13 cellular contexts compared by ENCODE assay signal in genomic region chr1:16483639-16484500, GRCh38. TPM values are rescaled to one million over a fixed set of nuclear protein-coding genes. Genes with fewer than 3 reads are reported as not detected.
DNase-seq lines count a peak whose midpoint lies in the region; ATAC-seq, FAIRE-seq and TF ChIP-seq lines count a peak whose summit lies in the region.
"Not testable (repeated sequence)": the region's sequence is repeated elsewhere in the genome, so short reads cannot be mapped to it uniquely, and the experiment has no call there.
"Had no signal": no experiment of that assay in that cellular context is flagged by ENCODE, and none has a peak within 500 bp of the region (broad histone marks: within the 10 kb centered on the region; RNA-seq: fewer than 3 reads in every experiment).

No MANE protein-coding gene starts in this region.

- H3K27ac Mint-ChIP-seq in progenitor cell of endocrine pancreas, result peak overlapping the region; percentile 73

- not testable (repeated sequence) for H2AFZ ChIP-seq in K562 (ENCODE audit: low read depth, low read length); HepG2 (ENCODE audit: low read length)

- not testable (repeated sequence) for H3K4me1 Mint-ChIP-seq in progenitor cell of endocrine pancreas (ENCODE audit: low read depth)

- not testable (repeated sequence) for H3K9me3 ChIP-seq in Panc1 (ENCODE audit: control insufficient read depth, insufficient read depth, low read depth, low read length); K562 (replicated peaks; ENCODE audit: control insufficient read depth, insufficient read depth, low read depth, low read length); HepG2 (ENCODE audit: low read length); aorta (ENCODE audit: control insufficient read depth, low read length)

- peaks cover 17% of the 10 kb centered on the region for H3K36me3 Mint-ChIP-seq in progenitor cell of endocrine pancreas (ENCODE audit: insufficient read depth)

- not testable (repeated sequence) for H3K9me3 Mint-ChIP-seq in progenitor cell of endocrine pancreas (ENCODE audit: low read depth)

- FAIRE-seq in K562 (lab: Jason Lieb, UNC); HepG2 (lab: Jason Lieb, UNC): not testable (repeated sequence)

- POLR2A ChIA-PET in Panc1 (lab: Charles Lee); HepG2 (lab: Yijun Ruan, JAX): not testable (repeated sequence)
- POLR2A ChIA-PET in K562 (lab: Yijun Ruan, JAX), result interaction anchor here (0.6 to 1.3 kb wide), 5 partner anchors 13 to 475 kb away, joined by 3 to 6 read pairs (median 3); no protein-coding TSS in a partner anchor

- not testable (repeated sequence) for H3K79me2 ChIP-seq in K562 (ENCODE audit: control insufficient read depth, insufficient read depth, low read length); HepG2 (ENCODE audit: insufficient read depth, low read length)

- in situ Hi-C loops in Panc1 (cut with HindIII; ENCODE audit: low pct_unique_long_range_greater_than_20kb, low sequenced_read_pairs); K562 (cut with MboI); HepG2 (cut with HindIII; ENCODE audit: extremely low pct_ligation_motif_present, low pct_unique_long_range_greater_than_20kb): not testable (repeated sequence)

- H3K36me3 ChIP-seq in H7 (replicated peaks; ENCODE audit: control insufficient read depth, insufficient read depth, low read length), result peaks cover 13% of the 10 kb centered on the region
- H3K36me3 ChIP-seq in Panc1 (ENCODE audit: control insufficient read depth, insufficient read depth, low read length); K562 (ENCODE audit: control insufficient read depth, insufficient read depth, low read length); HepG2 (replicated peaks in 1 of 2; ENCODE audit: control insufficient read depth in 1 of 2, insufficient read depth in 2 of 2, low read length in 2 of 2); aorta (ENCODE audit: control insufficient read depth in 1 of 2, insufficient read depth in 2 of 2, low read length in 1 of 2): not testable (repeated sequence)

- CTCF ChIA-PET in Panc1 (lab: Charles Lee); K562 (lab: Yijun Ruan, JAX; ENCODE audit: low intra/inter-chr PET ratio); HepG2 (lab: Yijun Ruan, JAX; ENCODE audit: low intra/inter-chr PET ratio, low total read pairs): not testable (repeated sequence)

- H4K20me1 ChIP-seq in K562 (replicated peaks; ENCODE audit: control insufficient read depth, insufficient read depth, low read length); HepG2 (ENCODE audit: insufficient read depth, low read length): not testable (repeated sequence)

- DNase-seq in H7 (peak; percentile 53), aorta (peak in 1 of 2 donors; percentile 58)
- DNase-seq in Panc1 (ENCODE audit: low read depth, low spot score); K562 (ENCODE audit: extremely low read depth in 1 of 4, low spot score in 3 of 4); foreskin keratinocyte; HepG2 (ENCODE audit: low spot score); progenitor cell of endocrine pancreas (ENCODE audit: low spot score, unreplicated experiment): not testable (repeated sequence)
- peak; percentile 57 for DNase-seq in activated effector memory CD4-positive, alpha-beta T cell treated with anti-CD3 and anti-CD28 coated beads, Interleukin-2, amount 50 U/mL, for 16 hours

- 85% methylated on average over 22 of the region's 45 CpGs for WGBS in K562 (ENCODE audit: insufficient coverage, low coverage, missing lambda C conversion rate)
- 95% methylated on average over 42 of the region's 45 CpGs for whole genome bisulfite sequencing in HepG2 (ENCODE audit: low lambda C conversion rate)
- WGBS in aorta, 2 donors, result 85 to 86% methylated on average over 36 to 45 of the region's 45 CpGs

- H3K4me2 ChIP-seq in K562 (ENCODE audit: insufficient read depth, low read length); HepG2 (ENCODE audit: low read depth, low read length): not testable (repeated sequence)

- not testable (repeated sequence) for H3K4me3 Mint-ChIP-seq in progenitor cell of endocrine pancreas (ENCODE audit: low read depth)

- not testable (repeated sequence) for H3K4me3 ChIP-seq in H7 (ENCODE audit: insufficient read depth, low read depth, low read length); Panc1 (ENCODE audit: low read depth in 2 of 2, low read length in 2 of 2); K562; HepG2 (replicated peaks in 1 of 3; ENCODE audit: insufficient read depth in 1 of 3, low read depth in 2 of 3, low read length in 3 of 3); aorta (ENCODE audit: low read length in 2 of 2)

- TF ChIP-seq EP300 in K562 (IDR thresholded peaks at IDR 0.05; ENCODE audit: low read length); HepG2 (IDR thresholded peaks at IDR 0.05; ENCODE audit: low read depth in 2 of 2, low read length in 2 of 2); HepG2 (CRISPR knock-in tag; IDR thresholded peaks at IDR 0.05; ENCODE audit: borderline replicate concordance): not testable (repeated sequence)

- BruUV-seq in Panc1 (replicated peaks; lab: Mats Ljungman, UMichigan); K562 (replicated peaks; lab: Mats Ljungman, UMichigan); HepG2 (replicated peaks; lab: Mats Ljungman, UMichigan): not testable (repeated sequence)

- not testable (repeated sequence) for H3K27me3 Mint-ChIP-seq in progenitor cell of endocrine pancreas

- TF ChIP-seq RAD21 in K562 (CRISPR knock-in tag; conservative IDR thresholded peaks at IDR 0.05 in 1 of 2, IDR thresholded peaks at IDR 0.05 in 1 of 2); HepG2 (CRISPR knock-in tag; IDR thresholded peaks at IDR 0.05): not testable (repeated sequence)

- H3K27ac ChIP-seq in Panc1 (ENCODE audit: low read length); K562 (ENCODE audit: extremely low read depth, low read depth, low read length); foreskin keratinocyte; HepG2 (ENCODE audit: extremely low read length, insufficient read depth, low read length); aorta (ENCODE audit: low read depth in 1 of 2, low read length in 2 of 2): not testable (repeated sequence)

- not testable (repeated sequence) for TF ChIP-seq POLR2A in K562 (conservative IDR thresholded peaks at IDR 0.05); HepG2 (IDR thresholded peaks at IDR 0.05; ENCODE audit: insufficient read depth in 1 of 2, low read depth in 2 of 2, low read length in 2 of 2)

- not testable (repeated sequence) for H3K4me1 ChIP-seq in Panc1 (ENCODE audit: control insufficient read depth, insufficient read depth, low read length); foreskin keratinocyte; HepG2 (ENCODE audit: insufficient read depth, low read length); aorta (ENCODE audit: control insufficient read depth in 1 of 2, insufficient read depth in 2 of 2, low read length in 2 of 2)
- H3K4me1 ChIP-seq in K562 (replicated peaks in 1 of 2; ENCODE audit: control insufficient read depth in 2 of 2, insufficient read depth in 2 of 2, low read length in 2 of 2), result peaks cover 0 to 11% of the 10 kb centered on the region in 2 experiments; a peak in 2 of 5 replicates

- H3K27me3 ChIP-seq in H7 (ENCODE audit: control insufficient read depth, insufficient read depth, low read length); Panc1 (ENCODE audit: control insufficient read depth, insufficient read depth, low read length); K562 (ENCODE audit: control insufficient read depth in 2 of 2, insufficient read depth in 2 of 2, low read length in 2 of 2); foreskin keratinocyte; HepG2 (ENCODE audit: control insufficient read depth in 1 of 2, insufficient read depth in 2 of 2, low read length in 2 of 2); aorta (ENCODE audit: control insufficient read depth in 1 of 2, insufficient read depth in 2 of 2, low read length in 1 of 2): not testable (repeated sequence)

- TF ChIP-seq CTCF in Panc1 (IDR thresholded peaks at IDR 0.05); K562 (IDR thresholded peaks at IDR 0.05 in 2 of 3, conservative IDR thresholded peaks at IDR 0.05 in 1 of 3; ENCODE audit: insufficient read depth in 2 of 3, low read depth in 1 of 3, low read length in 3 of 3); foreskin keratinocyte (conservative IDR thresholded peaks at IDR 0.05); HepG2 (CRISPR knock-in tag; IDR thresholded peaks at IDR 0.05); progenitor cell of endocrine pancreas (IDR thresholded peaks at IDR 0.05; ENCODE audit: unreplicated experiment): not testable (repeated sequence)

- H3K9me1 ChIP-seq in K562 (ENCODE audit: control insufficient read depth, insufficient read depth, low read length), result not testable (repeated sequence)

- intact Hi-C loops in Panc1 (cut with micrococcal nuclease; ENCODE audit: unreplicated experiment); K562 (cut with micrococcal nuclease); HepG2 (cut with micrococcal nuclease; ENCODE audit: unreplicated experiment); aorta (cut with DNase I): not testable (repeated sequence)

- H3K9ac ChIP-seq in K562 (ENCODE audit: insufficient read depth in 1 of 2, low read depth in 2 of 2, low read length in 2 of 2); HepG2 (ENCODE audit: insufficient read depth, low read depth, low read length): not testable (repeated sequence)

- peak; percentile 60; the same call in 1 of the 2 replicates for ATAC-seq in Panc1
- ATAC-seq in K562, result peak; percentile 75
- peak; percentile 15 for ATAC-seq in foreskin keratinocyte
- peak; percentile 29; the same call in 2 of the 3 replicates for ATAC-seq in HepG2
- peak; percentile 8 for ATAC-seq in aorta (ENCODE audit: low FRiP score)

RNA-seq across cellular contexts. Expression of gene RNU1-1, which starts 30.2 kb away (rescaled TPM):
- total RNA-seq in H7 (2014; rRNA removed; shearing (Covaris generic)), result under 0.01 TPM in 2 replicates
- 1,290 TPM for total RNA-seq in Panc1 (2021; ENCODE audit: unreplicated experiment)
- polyA plus RNA-seq in Panc1 (2012; ENCODE audit: insufficient read length), result 2.5 TPM
- total RNA-seq in K562 (2011; cell fraction: chromatin; rRNA removed; ENCODE audit: low replicate concordance), result under 0.01 TPM in 2 replicates
- under 0.01 and 21,200 TPM in 2 replicates for total RNA-seq in K562 (2011; cell fraction: nucleolus; rRNA removed)
- total RNA-seq in K562 (2011; cell fraction: nucleoplasm; rRNA removed), result under 0.01 and 24,158 TPM in 2 replicates
- under 0.01 TPM in 2 replicates for total RNA-seq in K562 (2014; rRNA removed)
- 28,565 and 32,823 TPM in 2 replicates for total RNA-seq in K562 (2014; rRNA removed; fragmentation: Illumina TruSeq; extraction: Trizol)
- 20,456 and 27,045 TPM in 2 replicates for total RNA-seq in K562 (2015; rRNA removed; fragmentation: Illumina TruSeq; extraction: Trizol)
- 2,231 and 2,538 TPM in 2 replicates for total RNA-seq in K562 (2021)
- polyA plus RNA-seq in K562 (2011; rRNA removed), result 83.9 TPM in 1 of 2 replicates, not detected in the other
- polyA plus RNA-seq in K562 (2011; cell fraction: cytosol; rRNA removed), result under 0.01 TPM in 1 of 2 replicates, not detected in the other
- polyA plus RNA-seq in K562 (2011; cell fraction: nucleus; rRNA removed), result under 0.01 and 1,424 TPM in 2 replicates
- polyA plus RNA-seq in K562 (2012), result 25.1 TPM in 1 of 2 replicates, not detected in the other
- not detected in 2 replicates for polyA plus RNA-seq in K562 (2014; fragmentation: Illumina TruSeq; extraction: Trizol)
- polyA plus RNA-seq in K562 (2014; fragmentation: Nextera tagmentation; extraction: Ambion mirVana), result 1 to 10 TPM in 1 of 2 experiments, not detected in 1; 3.0 TPM
- polyA plus RNA-seq in K562 (2014; rRNA removed), result not detected in 2 replicates
- 10,756 and 20,531 TPM in 2 replicates for polyA minus RNA-seq in K562 (2011; rRNA and poly(A)+ RNA removed)
- polyA minus RNA-seq in K562 (2011; cell fraction: cytosol; rRNA and poly(A)+ RNA removed), result 58,964 and 66,171 TPM in 2 replicates
- polyA minus RNA-seq in K562 (2011; cell fraction: nucleus; rRNA and poly(A)+ RNA removed), result 66,769 and 85,880 TPM in 2 replicates
- total RNA-seq in foreskin keratinocyte, result 2,556 and 4,441 TPM in 2 replicates
- polyA plus RNA-seq in foreskin keratinocyte, result not detected in 2 replicates
- total RNA-seq in HepG2 (2016; rRNA removed; fragmentation: Illumina TruSeq; extraction: Trizol), result 859 and 11,018 TPM in 2 replicates
- total RNA-seq in HepG2 (2016; cell fraction: cytosol; rRNA removed; fragmentation: Illumina TruSeq; extraction: Trizol; ENCODE audit: low read depth), result 16,281 and 17,236 TPM in 2 replicates
- 1,309 and 10,613 TPM in 2 replicates for total RNA-seq in HepG2 (2016; cell fraction: insoluble cytoplasmic fraction; rRNA removed; fragmentation: Illumina TruSeq; extraction: Trizol)
- total RNA-seq in HepG2 (2016; cell fraction: membrane; rRNA removed; fragmentation: Illumina TruSeq; extraction: Trizol), result 2,848 and 3,475 TPM in 2 replicates
- 52,466 and 64,417 TPM in 2 replicates for total RNA-seq in HepG2 (2016; cell fraction: nucleus; rRNA removed; fragmentation: Illumina TruSeq; extraction: Trizol)
- polyA plus RNA-seq in HepG2 (2011; rRNA removed), result under 0.01 TPM in 2 replicates
- under 0.01 TPM in 2 replicates for polyA plus RNA-seq in HepG2 (2011; cell fraction: cytosol; rRNA removed)
- polyA plus RNA-seq in HepG2 (2011; cell fraction: nucleus; rRNA removed), result under 0.01 TPM in 2 replicates
- polyA plus RNA-seq in HepG2 (2012), result 59.2 and 78.2 TPM in 2 replicates
- 27.3 and 44.4 TPM in 2 replicates for polyA plus RNA-seq in HepG2 (2016; cell fraction: cytosol; fragmentation: Illumina TruSeq; extraction: Trizol; ENCODE audit: low read depth)
- not detected in 2 replicates for polyA plus RNA-seq in HepG2 (2016; cell fraction: insoluble cytoplasmic fraction; fragmentation: Illumina TruSeq; extraction: Trizol; ENCODE audit: low read depth)
- not detected in 2 replicates for polyA plus RNA-seq in HepG2 (2016; cell fraction: membrane; fragmentation: Illumina TruSeq; extraction: Trizol; ENCODE audit: low read depth)
- 32.8 TPM in 1 of 2 replicates, not detected in the other for polyA plus RNA-seq in HepG2 (2016; cell fraction: nucleus; fragmentation: Illumina TruSeq; extraction: Trizol; ENCODE audit: insufficient read depth, low read depth)
- polyA minus RNA-seq in HepG2 (2011; rRNA and poly(A)+ RNA removed; ENCODE audit: low replicate concordance), result 12,820 and 15,604 TPM in 2 replicates
- 90,102 and 105,040 TPM in 2 replicates for polyA minus RNA-seq in HepG2 (2011; cell fraction: cytosol; rRNA and poly(A)+ RNA removed)
- polyA minus RNA-seq in HepG2 (2011; cell fraction: nucleus; rRNA and poly(A)+ RNA removed), result 42,574 and 58,030 TPM in 2 replicates
- total RNA-seq in progenitor cell of endocrine pancreas, result 3,923 and 3,957 TPM in 2 replicates
- 1,000 to 10,000 TPM; 7,231 to 8,154 TPM for total RNA-seq in aorta
- not detected for polyA plus RNA-seq in aorta
- total RNA-seq: GM23248, H4 had no signal
- polyA plus RNA-seq: CD14-positive monocyte; CD8-positive, alpha-beta memory T cell; GM23248 had no signal

RNA-seq across cellular contexts. Expression of gene NECAP2, which starts 43.3 kb away (rescaled TPM):
- 69.5 and 80.0 TPM in 2 replicates for total RNA-seq in H7 (2014; rRNA removed; shearing (Covaris generic))
- total RNA-seq in Panc1 (2021; ENCODE audit: unreplicated experiment) (56.8 TPM), K562 (2014; rRNA removed) (82.8 and 105 TPM in 2 replicates), K562 (2014; rRNA removed; fragmentation: Illumina TruSeq; extraction: Trizol) (58.6 and 62.1 TPM in 2 replicates), K562 (2015; rRNA removed; fragmentation: Illumina TruSeq; extraction: Trizol) (77.6 and 79.2 TPM in 2 replicates), K562 (2021) (71.9 and 72.5 TPM in 2 replicates), foreskin keratinocyte (61.2 and 67.6 TPM in 2 replicates), HepG2 (2016; rRNA removed; fragmentation: Illumina TruSeq; extraction: Trizol) (52.3 and 62.6 TPM in 2 replicates), progenitor cell of endocrine pancreas (43.2 and 44.8 TPM in 2 replicates), aorta (10 to 100 TPM; 38.1 to 60.4 TPM)
- 73.4 TPM for polyA plus RNA-seq in Panc1 (2012; ENCODE audit: insufficient read length)
- total RNA-seq in K562 (2011; cell fraction: chromatin; rRNA removed; ENCODE audit: low replicate concordance), result 80.1 and 150 TPM in 2 replicates
- 98.0 and 100 TPM in 2 replicates for total RNA-seq in K562 (2011; cell fraction: nucleolus; rRNA removed)
- 86.6 and 88.1 TPM in 2 replicates for total RNA-seq in K562 (2011; cell fraction: nucleoplasm; rRNA removed)
- polyA plus RNA-seq in K562 (2011; rRNA removed) (81.8 and 85.4 TPM in 2 replicates), K562 (2014; fragmentation: Illumina TruSeq; extraction: Trizol) (92.9 and 93.7 TPM in 2 replicates), K562 (2014; fragmentation: Nextera tagmentation; extraction: Ambion mirVana) (10 to 100 TPM; 22.7 to 30.6 TPM), K562 (2014; rRNA removed) (107 and 118 TPM in 2 replicates), foreskin keratinocyte (54.6 and 58.4 TPM in 2 replicates), HepG2 (2011; rRNA removed) (38.5 and 41.0 TPM in 2 replicates), aorta (10 to 100 TPM; 37.5 to 38.1 TPM)
- 92.3 and 104 TPM in 2 replicates for polyA plus RNA-seq in K562 (2011; cell fraction: cytosol; rRNA removed)
- 65.6 and 71.5 TPM in 2 replicates for polyA plus RNA-seq in K562 (2011; cell fraction: nucleus; rRNA removed)
- polyA plus RNA-seq in K562 (2012), result 75.2 and 79.0 TPM in 2 replicates
- polyA minus RNA-seq in K562 (2011; rRNA and poly(A)+ RNA removed), result 70.5 and 74.7 TPM in 2 replicates
- polyA minus RNA-seq in K562 (2011; cell fraction: cytosol; rRNA and poly(A)+ RNA removed), result 45.0 and 45.3 TPM in 2 replicates
- polyA minus RNA-seq in K562 (2011; cell fraction: nucleus; rRNA and poly(A)+ RNA removed), result 31.8 and 51.9 TPM in 2 replicates
- total RNA-seq in HepG2 (2016; cell fraction: cytosol; rRNA removed; fragmentation: Illumina TruSeq; extraction: Trizol; ENCODE audit: low read depth), result 9.4 and 10.0 TPM in 2 replicates
- 51.2 and 64.2 TPM in 2 replicates for total RNA-seq in HepG2 (2016; cell fraction: insoluble cytoplasmic fraction; rRNA removed; fragmentation: Illumina TruSeq; extraction: Trizol)
- total RNA-seq in HepG2 (2016; cell fraction: membrane; rRNA removed; fragmentation: Illumina TruSeq; extraction: Trizol), result 20.2 and 23.2 TPM in 2 replicates
- 22.1 and 26.7 TPM in 2 replicates for total RNA-seq in HepG2 (2016; cell fraction: nucleus; rRNA removed; fragmentation: Illumina TruSeq; extraction: Trizol)
- 48.1 and 54.1 TPM in 2 replicates for polyA plus RNA-seq in HepG2 (2011; cell fraction: cytosol; rRNA removed)
- 22.4 and 27.6 TPM in 2 replicates for polyA plus RNA-seq in HepG2 (2011; cell fraction: nucleus; rRNA removed)
- polyA plus RNA-seq in HepG2 (2012), result 24.9 and 33.4 TPM in 2 replicates
- 7.1 and 7.3 TPM in 2 replicates for polyA plus RNA-seq in HepG2 (2016; cell fraction: cytosol; fragmentation: Illumina TruSeq; extraction: Trizol; ENCODE audit: low read depth)
- 55.1 and 59.1 TPM in 2 replicates for polyA plus RNA-seq in HepG2 (2016; cell fraction: insoluble cytoplasmic fraction; fragmentation: Illumina TruSeq; extraction: Trizol; ENCODE audit: low read depth)
- 10.5 and 12.4 TPM in 2 replicates for polyA plus RNA-seq in HepG2 (2016; cell fraction: membrane; fragmentation: Illumina TruSeq; extraction: Trizol; ENCODE audit: low read depth)
- polyA plus RNA-seq in HepG2 (2016; cell fraction: nucleus; fragmentation: Illumina TruSeq; extraction: Trizol; ENCODE audit: insufficient read depth, low read depth), result 30.2 and 30.4 TPM in 2 replicates
- 43.7 and 55.9 TPM in 2 replicates for polyA minus RNA-seq in HepG2 (2011; rRNA and poly(A)+ RNA removed; ENCODE audit: low replicate concordance)
- polyA minus RNA-seq in HepG2 (2011; cell fraction: cytosol; rRNA and poly(A)+ RNA removed), result 21.5 and 24.9 TPM in 2 replicates
- 18.5 and 22.5 TPM in 2 replicates for polyA minus RNA-seq in HepG2 (2011; cell fraction: nucleus; rRNA and poly(A)+ RNA removed)

RNA-seq across cellular contexts. Expression of gene SPATA21, which starts 46.6 kb away (rescaled TPM):
- total RNA-seq in H7 (2014; rRNA removed; shearing (Covaris generic)), result 0.07 TPM in 1 of 2 replicates, not detected in the other
- total RNA-seq in Panc1 (2021; ENCODE audit: unreplicated experiment), result not detected
- not detected for polyA plus RNA-seq in Panc1 (2012; ENCODE audit: insufficient read length)
- total RNA-seq in K562 (2011; cell fraction: chromatin; rRNA removed; ENCODE audit: low replicate concordance), result 0.19 and 0.77 TPM in 2 replicates
- total RNA-seq in K562 (2011; cell fraction: nucleolus; rRNA removed), result 0.33 and 0.53 TPM in 2 replicates
- total RNA-seq in K562 (2011; cell fraction: nucleoplasm; rRNA removed), result 0.22 TPM in 1 of 2 replicates, not detected in the other
- total RNA-seq in K562 (2014; rRNA removed), result 0.08 TPM in 1 of 2 replicates, not detected in the other
- total RNA-seq in K562 (2014; rRNA removed; fragmentation: Illumina TruSeq; extraction: Trizol), result 0.11 and 0.13 TPM in 2 replicates
- 0.11 TPM in 1 of 2 replicates, not detected in the other for total RNA-seq in K562 (2015; rRNA removed; fragmentation: Illumina TruSeq; extraction: Trizol)
- total RNA-seq in K562 (2021), result 0.13 TPM in 1 of 2 replicates, not detected in the other
- polyA plus RNA-seq in K562 (2011; rRNA removed), result 0.04 and 0.17 TPM in 2 replicates
- polyA plus RNA-seq in K562 (2011; cell fraction: cytosol; rRNA removed), result 0.07 and 0.25 TPM in 2 replicates
- polyA plus RNA-seq in K562 (2011; cell fraction: nucleus; rRNA removed), result 0.17 and 0.87 TPM in 2 replicates
- polyA plus RNA-seq in K562 (2012), result 0.12 and 0.26 TPM in 2 replicates
- polyA plus RNA-seq in K562 (2014; fragmentation: Illumina TruSeq; extraction: Trizol), result 0.15 TPM in 1 of 2 replicates, not detected in the other
- under 1 TPM in 1 of 2 experiments, not detected in 1; 0.10 TPM for polyA plus RNA-seq in K562 (2014; fragmentation: Nextera tagmentation; extraction: Ambion mirVana)
- polyA plus RNA-seq in K562 (2014; rRNA removed), result 0.28 and 0.36 TPM in 2 replicates
- polyA minus RNA-seq in K562 (2011; rRNA and poly(A)+ RNA removed), result not detected in 2 replicates
- polyA minus RNA-seq in K562 (2011; cell fraction: cytosol; rRNA and poly(A)+ RNA removed), result not detected in 2 replicates
- not detected in 2 replicates for polyA minus RNA-seq in K562 (2011; cell fraction: nucleus; rRNA and poly(A)+ RNA removed)
- total RNA-seq in foreskin keratinocyte, result not detected in 2 replicates
- 0.02 TPM in 1 of 2 replicates, not detected in the other for polyA plus RNA-seq in foreskin keratinocyte
- total RNA-seq in HepG2 (2016; rRNA removed; fragmentation: Illumina TruSeq; extraction: Trizol), result 0.21 and 0.80 TPM in 2 replicates
- total RNA-seq in HepG2 (2016; cell fraction: cytosol; rRNA removed; fragmentation: Illumina TruSeq; extraction: Trizol; ENCODE audit: low read depth), result 0.35 and 0.51 TPM in 2 replicates
- total RNA-seq in HepG2 (2016; cell fraction: insoluble cytoplasmic fraction; rRNA removed; fragmentation: Illumina TruSeq; extraction: Trizol), result 0.25 and 0.74 TPM in 2 replicates
- total RNA-seq in HepG2 (2016; cell fraction: membrane; rRNA removed; fragmentation: Illumina TruSeq; extraction: Trizol), result 0.21 and 0.40 TPM in 2 replicates
- 1.3 and 1.5 TPM in 2 replicates for total RNA-seq in HepG2 (2016; cell fraction: nucleus; rRNA removed; fragmentation: Illumina TruSeq; extraction: Trizol)
- 1.4 and 1.8 TPM in 2 replicates for polyA plus RNA-seq in HepG2 (2011; rRNA removed)
- polyA plus RNA-seq in HepG2 (2011; cell fraction: cytosol; rRNA removed), result 0.54 and 1.0 TPM in 2 replicates
- 7.5 and 11.1 TPM in 2 replicates for polyA plus RNA-seq in HepG2 (2011; cell fraction: nucleus; rRNA removed)
- polyA plus RNA-seq in HepG2 (2012), result 0.85 and 0.95 TPM in 2 replicates
- polyA plus RNA-seq in HepG2 (2016; cell fraction: cytosol; fragmentation: Illumina TruSeq; extraction: Trizol; ENCODE audit: low read depth), result 0.08 and 0.24 TPM in 2 replicates
- polyA plus RNA-seq in HepG2 (2016; cell fraction: insoluble cytoplasmic fraction; fragmentation: Illumina TruSeq; extraction: Trizol; ENCODE audit: low read depth), result 0.33 and 0.38 TPM in 2 replicates
- polyA plus RNA-seq in HepG2 (2016; cell fraction: membrane; fragmentation: Illumina TruSeq; extraction: Trizol; ENCODE audit: low read depth), result 0.07 and 0.15 TPM in 2 replicates
- polyA plus RNA-seq in HepG2 (2016; cell fraction: nucleus; fragmentation: Illumina TruSeq; extraction: Trizol; ENCODE audit: insufficient read depth, low read depth), result 4.4 and 5.3 TPM in 2 replicates
- polyA minus RNA-seq in HepG2 (2011; rRNA and poly(A)+ RNA removed; ENCODE audit: low replicate concordance), result 0.26 TPM in 1 of 2 replicates, not detected in the other
- polyA minus RNA-seq in HepG2 (2011; cell fraction: cytosol; rRNA and poly(A)+ RNA removed), result 0.30 and 0.70 TPM in 2 replicates
- polyA minus RNA-seq in HepG2 (2011; cell fraction: nucleus; rRNA and poly(A)+ RNA removed), result 0.75 and 0.77 TPM in 2 replicates
- not detected in 2 replicates for total RNA-seq in progenitor cell of endocrine pancreas
- total RNA-seq in aorta, result not detected
- polyA plus RNA-seq in aorta, result under 1 TPM; 0.33 to 0.38 TPM
- total RNA-seq: CD4-positive, alpha-beta T cell; CD8-positive, alpha-beta memory T cell; GM23248; H4 had no signal
- polyA plus RNA-seq: CD14-positive monocyte; CD8-positive, alpha-beta memory T cell; GM23248 had no signal

Comparison
In these comparisons a context has a peak if more than half of its experiments do, and no peak if none do; other contexts are left out.
1. ATAC-seq: peak in every context shown above with its lines; median percentile 75 in K562; 60 in Panc1; 29 in HepG2; 15 in foreskin keratinocyte; 8 in aorta.